9 cellular contexts compared by ENCODE assay signal in the genomic region with DNA sequence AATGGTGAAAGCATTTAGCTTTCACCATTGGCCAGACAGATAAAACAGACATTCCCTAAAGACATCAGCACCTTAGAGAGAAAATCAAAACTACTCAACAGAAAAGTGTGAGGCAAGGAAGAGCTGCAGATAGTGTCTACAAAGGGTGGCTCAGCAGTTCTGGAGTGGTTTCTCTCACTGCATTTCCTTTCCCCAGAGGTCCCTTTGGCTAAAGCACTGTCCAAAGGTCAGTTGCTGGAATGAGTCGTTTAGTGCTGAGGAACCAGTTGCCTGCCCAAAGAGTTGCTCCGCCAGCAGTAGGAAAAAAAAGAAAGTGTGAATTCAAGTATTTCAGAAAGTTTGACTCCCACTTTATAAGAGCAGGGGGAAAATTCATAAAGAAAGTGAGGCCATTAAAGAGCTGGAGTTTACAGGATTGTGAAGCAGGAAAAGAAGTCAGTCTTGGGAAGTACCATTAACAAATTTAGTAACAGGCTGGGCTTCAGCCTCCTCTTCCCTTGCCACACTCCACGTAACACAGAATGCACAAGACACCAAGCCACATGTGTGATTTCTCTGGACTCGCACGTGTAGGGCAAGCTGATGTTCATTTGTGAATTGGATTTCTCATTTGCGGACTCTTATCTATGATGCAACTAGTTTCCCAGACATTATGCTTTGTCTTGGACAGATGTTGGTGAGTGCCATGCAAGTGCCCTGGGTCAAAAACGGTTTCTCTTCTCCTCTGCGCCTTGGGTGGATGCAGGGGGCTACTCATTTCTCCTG.
DNase-seq lines count a peak whose midpoint lies in the region; ATAC-seq and TF ChIP-seq lines count a peak whose summit lies in the region.
"Had no signal": no experiment of that assay in that cellular context is flagged by ENCODE, and none has a peak within 500 bp of the region (broad histone marks: within the 10 kb centered on the region; RNA-seq: fewer than 3 reads in every experiment).

No MANE protein-coding gene starts in this region.

- intact Hi-C loops in activated CD8-positive, alpha-beta T cell treated with anti-CD3 and anti-CD28 coated beads for 36 hours (cut with micrococcal nuclease), result no loop called here

- H3K27me3 Mint-ChIP-seq in activated CD8-positive, alpha-beta T cell treated with anti-CD3 and anti-CD28 coated beads for 36 hours, result no peaks in the 10 kb centered on the region
- H3K27me3 Mint-ChIP-seq in activated CD8-positive, alpha-beta T cell treated with anti-CD3 and anti-CD28 coated beads, Interleukin-2, amount 10 ng/mL, durations not matched to agents 7 days and 5 days (ENCODE audit: low read depth), result no peaks in the 10 kb centered on the region
- H3K27me3 Mint-ChIP-seq: activated CD4-positive, alpha-beta T cell treated with anti-CD3 and anti-CD28 coated beads, Interleukin-2, amount 10 ng/mL, durations not matched to agents 24 days and 14 days had no signal

- H3K27ac Mint-ChIP-seq in activated CD8-positive, alpha-beta T cell treated with anti-CD3 and anti-CD28 coated beads for 36 hours, result peak overlapping the region; percentile 12
- H3K27ac Mint-ChIP-seq in activated CD8-positive, alpha-beta T cell treated with anti-CD3 and anti-CD28 coated beads, Interleukin-2, amount 10 ng/mL, durations not matched to agents 7 days and 5 days, result no peak overlapping the region
- peak overlapping the region; percentile 54 for H3K27ac Mint-ChIP-seq in stimulated activated effector memory CD8-positive, alpha-beta T cell treated with anti-CD3 and anti-CD28 coated beads, Interleukin-12 subunit alpha, Interleukin-12 subunit beta, amount 100 ng/mL, for 72 hours
- H3K27ac Mint-ChIP-seq: activated CD4-positive, alpha-beta T cell treated with anti-CD3 and anti-CD28 coated beads, Interleukin-2, amount 10 ng/mL, durations not matched to agents 24 days and 14 days had no signal

- ATAC-seq in activated CD8-positive, alpha-beta T cell treated with anti-CD3 and anti-CD28 coated beads for 36 hours, result no peak
- no peak for ATAC-seq in activated CD8-positive, alpha-beta T cell treated with anti-CD3 and anti-CD28 coated beads, Interleukin-2, amount 10 ng/mL, durations not matched to agents 7 days and 5 days
- ATAC-seq in stimulated activated effector memory CD8-positive, alpha-beta T cell treated with anti-CD3 and anti-CD28 coated beads, Interleukin-12 subunit alpha, Interleukin-12 subunit beta, amount 100 ng/mL, for 72 hours, result no peak

- CTCF ChIA-PET in activated CD8-positive, alpha-beta T cell treated with anti-CD3 and anti-CD28 coated beads for 36 hours (lab: Charles Lee), result interaction anchor here (1.0 to 1.5 kb wide), 4 partner anchors 9 to 124 kb away, joined by 3 to 4 read pairs (median 4); no protein-coding TSS in a partner anchor
- CTCF ChIA-PET in activated CD8-positive, alpha-beta T cell treated with anti-CD3 and anti-CD28 coated beads, Interleukin-2, amount 10 ng/mL, durations not matched to agents 7 days and 5 days (lab: Charles Lee), result interaction anchor here (0.9 to 3.1 kb wide), 2 partner anchors 20 to 37 kb away, joined by 3 to 8 read pairs; no protein-coding TSS in a partner anchor

- H3K4me1 Mint-ChIP-seq in activated CD8-positive, alpha-beta T cell treated with anti-CD3 and anti-CD28 coated beads for 36 hours (ENCODE audit: low read depth), result peaks cover 80% of the 10 kb centered on the region
- H3K4me1 Mint-ChIP-seq in activated CD8-positive, alpha-beta T cell treated with anti-CD3 and anti-CD28 coated beads, Interleukin-2, amount 10 ng/mL, durations not matched to agents 7 days and 5 days (ENCODE audit: low read depth), result peaks cover 20% of the 10 kb centered on the region
- peaks cover 73% of the 10 kb centered on the region for H3K4me1 Mint-ChIP-seq in stimulated activated effector memory CD8-positive, alpha-beta T cell treated with anti-CD3 and anti-CD28 coated beads, Interleukin-12 subunit alpha, Interleukin-12 subunit beta, amount 100 ng/mL, for 72 hours

- no peaks in the 10 kb centered on the region for H3K9me3 Mint-ChIP-seq in activated CD8-positive, alpha-beta T cell treated with anti-CD3 and anti-CD28 coated beads for 36 hours
- H3K9me3 Mint-ChIP-seq in activated CD8-positive, alpha-beta T cell treated with anti-CD3 and anti-CD28 coated beads, Interleukin-2, amount 10 ng/mL, durations not matched to agents 7 days and 5 days (ENCODE audit: insufficient read depth), result no peaks in the 10 kb centered on the region
- H3K9me3 Mint-ChIP-seq in stimulated activated effector memory CD8-positive, alpha-beta T cell treated with anti-CD3 and anti-CD28 coated beads, Interleukin-12 subunit alpha, Interleukin-12 subunit beta, amount 100 ng/mL, for 72 hours, result peaks cover 10% of the 10 kb centered on the region

- no peak overlapping the region for H3K4me3 Mint-ChIP-seq in activated CD8-positive, alpha-beta T cell treated with anti-CD3 and anti-CD28 coated beads for 36 hours
- H3K4me3 Mint-ChIP-seq in activated CD8-positive, alpha-beta T cell treated with anti-CD3 and anti-CD28 coated beads, Interleukin-2, amount 10 ng/mL, durations not matched to agents 7 days and 5 days, result no peak overlapping the region
- no peak overlapping the region for H3K4me3 Mint-ChIP-seq in stimulated activated effector memory CD8-positive, alpha-beta T cell treated with anti-CD3 and anti-CD28 coated beads, Interleukin-12 subunit alpha, Interleukin-12 subunit beta, amount 100 ng/mL, for 72 hours
- H3K4me3 Mint-ChIP-seq: activated CD4-positive, alpha-beta T cell treated with anti-CD3 and anti-CD28 coated beads, Interleukin-2, amount 10 ng/mL, durations not matched to agents 24 days and 14 days had no signal

- no peak for TF ChIP-seq CTCF in activated CD8-positive, alpha-beta T cell treated with anti-CD3 and anti-CD28 coated beads for 36 hours (IDR thresholded peaks at IDR 0.05)
- TF ChIP-seq CTCF in foreskin fibroblast (IDR thresholded peaks at IDR 0.05; ENCODE audit: low read depth, low read length), result no peak

- no peak for DNase-seq in activated CD8-positive, alpha-beta T cell treated with anti-CD3 and anti-CD28 coated beads for 36 hours
- DNase-seq in activated CD8-positive, alpha-beta T cell treated with anti-CD3 and anti-CD28 coated beads, Interleukin-2, amount 10 ng/mL, durations not matched to agents 7 days and 5 days, result no peak
- DNase-seq in RPMI7951 (ENCODE audit: low read depth), result peak; percentile 45
- DNase-seq in foreskin fibroblast, result peak; percentile 45 to 65
- DNase-seq in stimulated activated effector memory CD8-positive, alpha-beta T cell treated with anti-CD3 and anti-CD28 coated beads, Interleukin-12 subunit alpha, Interleukin-12 subunit beta, amount 100 ng/mL, for 72 hours (ENCODE audit: low spot score in 2 of 2), result no peak
- DNase-seq in SKM-1 (lab: John Stamatoyannopoulos, UW; ENCODE audit: unreplicated experiment), result no peak
- no peak for DNase-seq in 8988T
- DNase-seq in COR-L47 (lab: John Stamatoyannopoulos, UW), result no peak
- DNase-seq: activated CD4-positive, alpha-beta T cell treated with anti-CD3 and anti-CD28 coated beads, Interleukin-2, amount 10 ng/mL, durations not matched to agents 24 days and 14 days had no signal

- H3K36me3 Mint-ChIP-seq in activated CD8-positive, alpha-beta T cell treated with anti-CD3 and anti-CD28 coated beads for 36 hours (ENCODE audit: low read depth), result peaks cover 22% of the 10 kb centered on the region
- H3K36me3 Mint-ChIP-seq in activated CD8-positive, alpha-beta T cell treated with anti-CD3 and anti-CD28 coated beads, Interleukin-2, amount 10 ng/mL, durations not matched to agents 7 days and 5 days (ENCODE audit: low read depth), result peaks cover 5% of the 10 kb centered on the region
- peaks cover 6% of the 10 kb centered on the region for H3K36me3 Mint-ChIP-seq in stimulated activated effector memory CD8-positive, alpha-beta T cell treated with anti-CD3 and anti-CD28 coated beads, Interleukin-12 subunit alpha, Interleukin-12 subunit beta, amount 100 ng/mL, for 72 hours

- H3K4me3 ChIP-seq in foreskin fibroblast (ENCODE audit: low read depth in 1 of 2, low read length in 2 of 2), result no peak overlapping the region

- POLR2A ChIA-PET in activated CD8-positive, alpha-beta T cell treated with anti-CD3 and anti-CD28 coated beads for 36 hours (lab: Charles Lee), result interaction anchor here (1.3 to 1.8 kb wide), 3 partner anchors 8 to 63 kb away, joined by 3 to 7 read pairs (median 4); no protein-coding TSS in a partner anchor
- POLR2A ChIA-PET in activated CD8-positive, alpha-beta T cell treated with anti-CD3 and anti-CD28 coated beads, Interleukin-2, amount 10 ng/mL, durations not matched to agents 7 days and 5 days (lab: Charles Lee), result no interaction called here

Comparison
In these comparisons a context has a peak if more than half of its experiments do, and no peak if none do; other contexts are left out.
1. DNase-seq: peak in RPMI7951 (single experiment) and foreskin fibroblast (2 of 2); none in activated CD8-positive, alpha-beta T cell treated with anti-CD3 and anti-CD28 coated beads for 36 hours (single experiment), activated CD8-positive, alpha-beta T cell treated with anti-CD3 and anti-CD28 coated beads, Interleukin-2, amount 10 ng/mL, durations not matched to agents 7 days and 5 days (single experiment), stimulated activated effector memory CD8-positive, alpha-beta T cell treated with anti-CD3 and anti-CD28 coated beads, Interleukin-12 subunit alpha, Interleukin-12 subunit beta, amount 100 ng/mL, for 72 hours (0 of 2), SKM-1 (single experiment), 8988T (single experiment) and COR-L47 (single experiment).